Comparison of ENCODE assay signal across 8 cellular contexts in genomic region chr22:31230871-31231621, GRCh38. TPM values are rescaled to one million over a fixed set of nuclear protein-coding genes. Genes with fewer than 3 reads are reported as not detected.
A peak's percentile ranks its signal among the peaks of the same experiment; 100 is the strongest.
DNase-seq lines count a peak whose midpoint lies in the region; ATAC-seq and TF ChIP-seq lines count a peak whose summit lies in the region.

No MANE protein-coding gene starts in this region.

- peaks cover 0 to 19% (median 8%) of the 10 kb centered on the region in 4 donors for H3K36me3 ChIP-seq in upper lobe of left lung

- no peaks in the 10 kb centered on the region for H3K27me3 Mint-ChIP-seq in WTC11 (ENCODE audit: low read depth)

- H3K4me1 Mint-ChIP-seq in WTC11, result peaks cover 13% of the 10 kb centered on the region

- H3K36me3 Mint-ChIP-seq in WTC11, result no peaks in the 10 kb centered on the region

- peak overlapping the region; percentile 80 to 92 (median 87) for H3K27ac ChIP-seq in upper lobe of left lung

- H3K9me3 ChIP-seq in upper lobe of left lung, result no peaks in the 10 kb centered on the region

- H3K27ac Mint-ChIP-seq in WTC11, result 0 out of 2 replicates have a peak overlapping the region, but pooled peaks have one; percentile 2

- TF ChIP-seq EP300 in upper lobe of left lung (IDR thresholded peaks at IDR 0.05), result peak in 1 of 4 donors; percentile 32

- no peak overlapping the region for H3K4me3 Mint-ChIP-seq in WTC11

- H3K27me3 ChIP-seq in upper lobe of left lung, result no peaks in the 10 kb centered on the region

- POLR2A ChIA-PET in WTC11 (lab: Charles Lee), result interaction anchor here (0.6 kb wide), 1 partner anchor 26 kb away, joined by 3 read pairs; no protein-coding TSS in a partner anchor

- DNase-seq in EH (ENCODE audit: low read depth) (peak; percentile 72), KG1 (lab: John Stamatoyannopoulos, UW) (peak; percentile 70), WTC11 (ENCODE audit: low spot score) (no peak), midbrain (lab: John Stamatoyannopoulos, UW) (peak; percentile 55), upper lobe of left lung (peak in 1 of 2 donors; percentile 76)
- DNase-seq in effector CD4-positive, alpha-beta T cell, result peak; percentile 48

- H3K4me3 ChIP-seq in upper lobe of left lung, result no peak overlapping the region

- CTCF ChIA-PET in WTC11 (lab: Charles Lee), result interaction anchor here (0.6 to 2.4 kb wide), 3 partner anchors 19 to 246 kb away, joined by 3 to 8 read pairs (median 6); partner anchors contain the start of genes LIMK2 and SELENOM

- ATAC-seq in WTC11 (no peak), upper lobe of left lung (ENCODE audit: low FRiP score in 2 of 2) (peak; percentile 79 to 90), HG03039 (IDR thresholded peaks at IDR 0.05; ENCODE audit: unreplicated experiment) (no peak), HG03342 (IDR thresholded peaks at IDR 0.05; ENCODE audit: unreplicated experiment) (no peak)

- H3K4me1 ChIP-seq in upper lobe of left lung, result peaks cover 61 to 80% (median 75%) of the 10 kb centered on the region in 4 donors

- WGBS in upper lobe of left lung, 2 donors, result 13 to 21% methylated on average over 3 of the region's 3 CpGs

- TF ChIP-seq POLR2A in upper lobe of left lung (IDR thresholded peaks at IDR 0.05), result no peak

- TF ChIP-seq CTCF in WTC11 (IDR thresholded peaks at IDR 0.05), result no peak
- peak; percentile 49 to 89 (median 74) for TF ChIP-seq CTCF in upper lobe of left lung (IDR thresholded peaks at IDR 0.05)

- H3K9me3 Mint-ChIP-seq in WTC11, result no peaks in the 10 kb centered on the region

TF ChIP-seq in WTC11, 78 proteins besides CTCF, POLR2A, EP300 and RAD21:
- no peak for TF ChIP-seq NR2C2 (CRISPR knock-in tag; IDR thresholded peaks at IDR 0.05)
- TF ChIP-seq IRF1 (CRISPR knock-in tag; IDR thresholded peaks at IDR 0.05), result no peak
- TF ChIP-seq ZNF263 (CRISPR knock-in tag; IDR thresholded peaks at IDR 0.05; ENCODE audit: low read depth), result no peak
- TF ChIP-seq JUN (CRISPR knock-in tag; IDR thresholded peaks at IDR 0.05), result no peak
- no peak for TF ChIP-seq ZBTB43 (CRISPR knock-in tag; IDR thresholded peaks at IDR 0.05)
- TF ChIP-seq ATF2 (CRISPR knock-in tag; IDR thresholded peaks at IDR 0.05; ENCODE audit: borderline replicate concordance, low read depth), result no peak
- no peak for TF ChIP-seq CDX4 (CRISPR knock-in tag; IDR thresholded peaks at IDR 0.05; ENCODE audit: borderline replicate concordance)
- TF ChIP-seq TCF7 (CRISPR knock-in tag; IDR thresholded peaks at IDR 0.05; ENCODE audit: low read depth), result no peak
- TF ChIP-seq GABPB1 (CRISPR knock-in tag; IDR thresholded peaks at IDR 0.05), result no peak
- TF ChIP-seq GRHL2 (CRISPR knock-in tag; IDR thresholded peaks at IDR 0.05; ENCODE audit: insufficient replicate concordance, severe bottlenecking), result no peak
- TF ChIP-seq MYBL2 (CRISPR knock-in tag; IDR thresholded peaks at IDR 0.05), result no peak
- no peak for TF ChIP-seq MAX (CRISPR knock-in tag; IDR thresholded peaks at IDR 0.05)

RNA-seq across cellular contexts. Expression of gene LIMK2, which starts 18.9 kb away (rescaled TPM):
- total RNA-seq in WTC11 (2021) (33.1 to 42.8 TPM (median 33.6 TPM) in 3 replicates), upper lobe of left lung (100 to 1,000 TPM in 2 of 6 donors, 10 to 100 TPM in 4; 44.5 to 141 (median 75.8) TPM)

Comparison
In these comparisons a context has a peak if more than half of its experiments do, and no peak if none do; other contexts are left out.
1. ATAC-seq: peak in upper lobe of left lung (2 of 2); none in WTC11 (single experiment), HG03039 (single experiment) and HG03342 (single experiment).